Comparison of ENCODE assay signal across 19 cellular contexts in the genomic region with DNA sequence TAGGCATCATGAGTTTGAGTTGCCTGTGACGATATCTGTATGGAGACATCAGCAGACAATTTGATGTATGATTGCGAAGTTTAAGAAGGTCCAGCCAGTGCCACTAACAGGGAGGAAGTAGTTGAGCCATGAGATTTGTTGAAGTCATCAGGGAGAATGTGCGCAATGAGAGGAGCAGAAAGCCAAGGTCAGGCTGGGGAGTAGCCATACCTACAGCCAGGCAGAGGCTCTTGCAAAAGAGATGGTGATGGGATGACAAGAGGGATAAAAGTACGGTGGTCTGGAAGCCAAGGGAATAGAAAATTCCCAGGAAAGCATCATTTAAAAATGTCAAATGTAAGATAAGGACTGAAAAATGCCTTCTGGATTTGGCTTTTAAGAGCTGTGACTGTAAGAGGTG. TPM values are rescaled to one million over a fixed set of nuclear protein-coding genes. Genes with fewer than 3 reads are reported as not detected.
DNase-seq lines count a peak whose midpoint lies in the region; ATAC-seq and TF ChIP-seq lines count a peak whose summit lies in the region.
"Had no signal": no experiment of that assay in that cellular context is flagged by ENCODE, and none has a peak within 500 bp of the region (broad histone marks: within the 10 kb centered on the region; RNA-seq: fewer than 3 reads in every experiment).

No MANE protein-coding gene starts in this region.

- DNase-seq in stimulated activated naive CD8-positive, alpha-beta T cell treated with anti-CD3 and anti-CD28 coated beads, Interleukin-15, Interleukin-2, amounts not matched to agents 100 U/mL and 50 U/mL, for 24 hours: no peak
- DNase-seq in brain microvascular endothelial cell (no peak), naive B cell (no peak), HUDEP-2 (lab: John Stamatoyannopoulos, UW; ENCODE audit: unreplicated experiment in 76 of 76) (no peak), putamen (ENCODE audit: low spot score) (no peak), pons (ENCODE audit: low spot score) (no peak)
- DNase-seq: activated CD4-positive, alpha-beta T cell treated with anti-CD3 and anti-CD28 coated beads, Interleukin-2, amount 50 U/mL, for 48 hours; activated T-cell treated with anti-CD3 and anti-CD28 coated beads, Interleukin-2, amount 50 U/mL, for 24 hours; CD8-positive, alpha-beta T cell; effector CD8-positive, alpha-beta T cell; left colon; NCI-H1436; NCI-H345; posterior cingulate gyrus; stimulated activated naive CD8-positive, alpha-beta T cell treated with anti-CD3 and anti-CD28 coated beads, Interleukin-15, amount 100 ng/mL, for 72 hours had no signal

- H3K27ac Mint-ChIP-seq in stimulated activated naive CD8-positive, alpha-beta T cell treated with anti-CD3 and anti-CD28 coated beads, Interleukin-15, Interleukin-2, amounts not matched to agents 100 ng/mL and 50 ng/mL, for 24 hours: peak overlapping the region; percentile 50
- peak overlapping the region in 4 of 6 donors; percentile 24 to 66 (median 59) for H3K27ac Mint-ChIP-seq in naive B cell
- H3K27ac Mint-ChIP-seq: activated naive CD8-positive, alpha-beta T cell; activated T-cell treated with anti-CD3 and anti-CD28 coated beads, Interleukin-2, amount 50 U/mL, for 24 hours; CD8-positive, alpha-beta T cell; stimulated activated naive CD8-positive, alpha-beta T cell treated with anti-CD3 and anti-CD28 coated beads, Interleukin-15, amount 100 ng/mL, for 72 hours had no signal

- ATAC-seq in stimulated activated naive CD8-positive, alpha-beta T cell treated with anti-CD3 and anti-CD28 coated beads, Interleukin-15, Interleukin-2, amounts not matched to agents 100 U/mL and 50 U/mL, for 24 hours: no peak
- ATAC-seq in naive B cell (ENCODE audit: low read depth in 2 of 2) (no peak), GM18907 (IDR thresholded peaks at IDR 0.05; ENCODE audit: unreplicated experiment) (no peak)
- ATAC-seq: CD8-positive, alpha-beta T cell; left colon; stimulated activated naive CD8-positive, alpha-beta T cell treated with anti-CD3 and anti-CD28 coated beads, Interleukin-15, amount 100 ng/mL, for 72 hours had no signal

- TF ChIP-seq CTCF in brain microvascular endothelial cell (IDR thresholded peaks at IDR 0.05; ENCODE audit: low read depth, low read length, missing control alignments): no peak

- no peaks in the 10 kb centered on the region for H3K36me3 ChIP-seq in brain microvascular endothelial cell (replicated peaks)
- H3K36me3 ChIP-seq: cardiac muscle cell had no signal

- no peak overlapping the region for H3K4me3 ChIP-seq in brain microvascular endothelial cell (ENCODE audit: low read depth, low read length)
- H3K4me3 ChIP-seq: cardiac muscle cell had no signal

- no peak overlapping the region for H3K4me3 Mint-ChIP-seq in stimulated activated naive CD8-positive, alpha-beta T cell treated with anti-CD3 and anti-CD28 coated beads, Interleukin-15, Interleukin-2, amounts not matched to agents 100 ng/mL and 50 ng/mL, for 24 hours
- H3K4me3 Mint-ChIP-seq in naive B cell: no peak overlapping the region
- H3K4me3 Mint-ChIP-seq: activated naive CD8-positive, alpha-beta T cell; activated T-cell treated with anti-CD3 and anti-CD28 coated beads, Interleukin-2, amount 50 U/mL, for 24 hours; CD8-positive, alpha-beta T cell; stimulated activated naive CD8-positive, alpha-beta T cell treated with anti-CD3 and anti-CD28 coated beads, Interleukin-15, amount 100 ng/mL, for 72 hours had no signal

- no peaks in the 10 kb centered on the region for H3K9me3 Mint-ChIP-seq in stimulated activated naive CD8-positive, alpha-beta T cell treated with anti-CD3 and anti-CD28 coated beads, Interleukin-15, Interleukin-2, amounts not matched to agents 100 ng/mL and 50 ng/mL, for 24 hours
- H3K9me3 Mint-ChIP-seq in naive B cell: no peaks in the 10 kb centered on the region
- H3K9me3 Mint-ChIP-seq: activated T-cell treated with anti-CD3 and anti-CD28 coated beads, Interleukin-2, amount 50 U/mL, for 24 hours; CD8-positive, alpha-beta T cell; stimulated activated naive CD8-positive, alpha-beta T cell treated with anti-CD3 and anti-CD28 coated beads, Interleukin-15, amount 100 ng/mL, for 72 hours had no signal

- no peaks in the 10 kb centered on the region for H3K27me3 Mint-ChIP-seq in stimulated activated naive CD8-positive, alpha-beta T cell treated with anti-CD3 and anti-CD28 coated beads, Interleukin-15, Interleukin-2, amounts not matched to agents 100 ng/mL and 50 ng/mL, for 24 hours
- H3K27me3 Mint-ChIP-seq in naive B cell: no peaks in the 10 kb centered on the region
- H3K27me3 Mint-ChIP-seq: activated naive CD8-positive, alpha-beta T cell; activated T-cell treated with anti-CD3 and anti-CD28 coated beads, Interleukin-2, amount 50 U/mL, for 24 hours; stimulated activated naive CD8-positive, alpha-beta T cell treated with anti-CD3 and anti-CD28 coated beads, Interleukin-15, amount 100 ng/mL, for 72 hours had no signal

- in situ Hi-C loops in brain microvascular endothelial cell (cut with HindIII; ENCODE audit: low pct_ligation_motif_present, low sequenced_read_pairs): no loop called here

- no peaks in the 10 kb centered on the region for H3K27me3 ChIP-seq in brain microvascular endothelial cell (replicated peaks)
- H3K27me3 ChIP-seq: cardiac muscle cell had no signal

- H3K36me3 Mint-ChIP-seq in stimulated activated naive CD8-positive, alpha-beta T cell treated with anti-CD3 and anti-CD28 coated beads, Interleukin-15, Interleukin-2, amounts not matched to agents 100 ng/mL and 50 ng/mL, for 24 hours (ENCODE audit: low read depth): no peaks in the 10 kb centered on the region
- no peaks in the 10 kb centered on the region for H3K36me3 Mint-ChIP-seq in naive B cell
- H3K36me3 Mint-ChIP-seq: activated naive CD8-positive, alpha-beta T cell; CD8-positive, alpha-beta T cell had no signal

- peaks cover 44% of the 10 kb centered on the region for H3K4me1 Mint-ChIP-seq in stimulated activated naive CD8-positive, alpha-beta T cell treated with anti-CD3 and anti-CD28 coated beads, Interleukin-15, Interleukin-2, amounts not matched to agents 100 ng/mL and 50 ng/mL, for 24 hours (ENCODE audit: low read depth)
- peaks cover 37 to 41% (median 40%) of the 10 kb centered on the region in 3 donors for H3K4me1 Mint-ChIP-seq in naive B cell

- peak overlapping the region; percentile 83 for H3K27ac ChIP-seq in brain microvascular endothelial cell
- H3K27ac ChIP-seq: cardiac muscle cell had no signal

RNA-seq across cellular contexts. Expression of gene LIMS1, which starts 51.2 kb away (rescaled TPM):
- 10 to 100 TPM; 24.9 to 47.8 (median 33.2) TPM for polyA plus RNA-seq in naive B cell (ENCODE audit: low read depth in 6 of 6)
